Comparison of ENCODE assay signal across 9 cellular contexts in the genomic region with DNA sequence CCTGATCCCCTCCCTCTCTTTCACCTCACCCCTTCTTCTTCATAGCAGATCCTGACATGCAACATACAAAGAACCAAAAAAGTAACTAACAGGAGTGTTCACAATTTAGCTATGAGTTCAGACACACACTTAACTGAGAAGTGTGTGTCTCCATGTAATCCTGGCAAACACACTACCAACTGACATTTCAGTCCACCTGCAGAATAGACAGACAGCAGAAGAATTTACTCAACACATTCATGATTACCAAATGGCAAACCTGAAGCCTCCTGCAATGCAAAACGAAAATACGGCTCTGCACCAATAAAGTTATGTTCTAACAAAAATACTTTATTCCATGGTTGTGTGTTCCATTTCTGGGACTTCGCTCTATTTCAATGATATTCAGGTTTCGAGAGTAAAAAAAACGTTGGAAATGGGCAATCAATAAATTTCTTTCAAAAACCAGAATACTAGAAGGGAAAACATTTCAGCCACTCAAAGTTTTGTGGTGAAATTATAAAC. TPM values are rescaled to one million over a fixed set of nuclear protein-coding genes. Genes with fewer than 3 reads are reported as not detected.
A peak's percentile ranks its signal among the peaks of the same experiment; 100 is the strongest.
DNase-seq lines count a peak whose midpoint lies in the region; ATAC-seq and TF ChIP-seq lines count a peak whose summit lies in the region.
"Had no signal": no experiment of that assay in that cellular context is flagged by ENCODE, and none has a peak within 500 bp of the region (broad histone marks: within the 10 kb centered on the region; RNA-seq: fewer than 3 reads in every experiment).

No MANE protein-coding gene starts in this region.

- no peak overlapping the region for H2BK20ac ChIP-seq in IMR-90 (ENCODE audit: low read depth, low read length)

- no peak overlapping the region for H4K91ac ChIP-seq in IMR-90 (ENCODE audit: insufficient read depth, low read depth, low read length)

- H4K5ac ChIP-seq in IMR-90 (ENCODE audit: low read depth, low read length): no peak overlapping the region

- no TSS peak for BruUV-seq in IMR-90 (replicated peaks; lab: Mats Ljungman, UMichigan)

- H3K4me1 ChIP-seq in CD4-positive, alpha-beta memory T cell (ENCODE audit: insufficient read depth, low read length): peaks cover 48% of the 10 kb centered on the region
- H3K4me1 ChIP-seq in IMR-90 (ENCODE audit: control insufficient read depth, insufficient read depth, low read length): no peaks in the 10 kb centered on the region; the same call in 1 of the 2 replicates
- H3K4me1 ChIP-seq in thyroid gland: peaks cover 7% of the 10 kb centered on the region in 2 donors

- intact Hi-C loops in CD4-positive, alpha-beta memory T cell (cut with micrococcal nuclease): loop anchor here (1.0 to 10.0 kb wide), 5 partner anchors 185 to 1209 kb away; a partner anchor contains a TSS
- intact Hi-C loops in IMR-90 (cut with micrococcal nuclease) (no loop called here), thyroid gland (cut with DNase I) (loop anchor here (5.0 to 10.0 kb wide), 4 partner anchors 79 to 309 kb away; no protein-coding TSS in a partner anchor)

- H3K4ac ChIP-seq in IMR-90 (ENCODE audit: low read depth, low read length): no peak overlapping the region

- TF ChIP-seq CTCF in IMR-90 (conservative IDR thresholded peaks at IDR 0.05; ENCODE audit: low read depth, low read length) (no peak), astrocyte of the cerebellum (IDR thresholded peaks at IDR 0.05; ENCODE audit: low read depth, low read length, missing control alignments) (no peak), thyroid gland (IDR thresholded peaks at IDR 0.05) (no peak)

- CTCF ChIA-PET in CD4-positive, alpha-beta memory T cell (lab: Charles Lee; ENCODE audit: partially characterized antibody): interaction anchor here (1.4 to 2.1 kb wide), 4 partner anchors 9 to 354 kb away, joined by 3 to 16 read pairs (median 6); no protein-coding TSS in a partner anchor
- CTCF ChIA-PET in IMR-90 (lab: Yijun Ruan, JAX): no interaction called here

- no peak for TF ChIP-seq RAD21 in IMR-90 (IDR thresholded peaks at IDR 0.05; ENCODE audit: low read length)

- H3K27ac Mint-ChIP-seq in CD4-positive, alpha-beta memory T cell: peak overlapping the region; percentile 68 to 99 (median 96)
- H3K27ac Mint-ChIP-seq in natural killer cell treated with Interleukin-12 subunit alpha and Interleukin-12 subunit beta and Interleukin-15 and Interleukin-18, amount 100 ng/mL, for 72 hours: peak overlapping the region; percentile 4 to 31

- no peaks in the 10 kb centered on the region for H3K9me3 Mint-ChIP-seq in CD4-positive, alpha-beta memory T cell
- no peaks in the 10 kb centered on the region for H3K9me3 Mint-ChIP-seq in natural killer cell treated with Interleukin-12 subunit alpha and Interleukin-12 subunit beta and Interleukin-15 and Interleukin-18, amount 100 ng/mL, for 72 hours

- H3K36me3 Mint-ChIP-seq in CD4-positive, alpha-beta memory T cell: peaks cover 10 to 27% of the 10 kb centered on the region in 2 donors
- H3K36me3 Mint-ChIP-seq in natural killer cell treated with Interleukin-12 subunit alpha and Interleukin-12 subunit beta and Interleukin-15 and Interleukin-18, amount 100 ng/mL, for 72 hours: peaks cover 7% of the 10 kb centered on the region

- no peak overlapping the region for H2BK5ac ChIP-seq in IMR-90 (ENCODE audit: low read depth, low read length, poor library complexity, severe bottlenecking)

- H3K23ac ChIP-seq in IMR-90 (ENCODE audit: low read depth, low read length): peak overlapping the region; percentile 62; the same call in 1 of the 2 replicates

- no peaks in the 10 kb centered on the region; the same call in 1 of the 2 replicates for H4K20me1 ChIP-seq in IMR-90 (ENCODE audit: insufficient read depth, low read length)

- H3K4me1 Mint-ChIP-seq in CD4-positive, alpha-beta memory T cell: peaks cover 20 to 60% (median 39%) of the 10 kb centered on the region in 4 donors
- H3K4me1 Mint-ChIP-seq in natural killer cell treated with Interleukin-12 subunit alpha and Interleukin-12 subunit beta and Interleukin-15 and Interleukin-18, amount 100 ng/mL, for 72 hours (ENCODE audit: low read depth in 2 of 2): peaks cover 13 to 16% of the 10 kb centered on the region in 2 donors

- no peak overlapping the region for H2AK9ac ChIP-seq in IMR-90 (replicated peaks; ENCODE audit: low read depth, low read length, poor library complexity)

- H3K27ac ChIP-seq in CD4-positive, alpha-beta memory T cell (ENCODE audit: low read depth, low read length): no peak overlapping the region
- no peak overlapping the region for H3K27ac ChIP-seq in IMR-90 (ENCODE audit: insufficient read depth, low read length)
- H3K27ac ChIP-seq in thyroid gland: no peak overlapping the region

- H2BK15ac ChIP-seq in IMR-90 (ENCODE audit: low read depth, low read length): 0 out of 3 replicates have a peak overlapping the region, but pooled peaks have one; percentile 16

- no peak overlapping the region for H3K4me2 ChIP-seq in IMR-90 (ENCODE audit: low read depth, low read length)

- H4K8ac ChIP-seq in IMR-90 (ENCODE audit: low read depth in 2 of 2, low read length in 2 of 2): no peak overlapping the region

- peak overlapping the region in 1 of 2 donors; percentile 81 for H3K4me3 ChIP-seq in CD4-positive, alpha-beta memory T cell (ENCODE audit: low read length in 2 of 2)
- H3K4me3 ChIP-seq in IMR-90 (ENCODE audit: insufficient read depth, low read depth, low read length): no peak overlapping the region
- H3K4me3 ChIP-seq in astrocyte of the cerebellum (ENCODE audit: low read depth, low read length): peak overlapping the region; percentile 64
- no peak overlapping the region for H3K4me3 ChIP-seq in thyroid gland (replicated peaks in 1 of 3)

- no peak for DNase-seq in CD4-positive, alpha-beta memory T cell
- DNase-seq in IMR-90: no peak
- DNase-seq in astrocyte of the cerebellum (ENCODE audit: low read depth): no peak
- no peak for DNase-seq in natural killer cell treated with Interleukin-12 subunit alpha and Interleukin-12 subunit beta and Interleukin-15 and Interleukin-18, amount 100 ng/mL, for 72 hours (ENCODE audit: low spot score)
- no peak for DNase-seq in thyroid gland
- DNase-seq in germinal center (ENCODE audit: low spot score): no peak
- no peak for DNase-seq in UCSD-AML1 (lab: John Stamatoyannopoulos, UW; ENCODE audit: unreplicated experiment)
- no peak for DNase-seq in NCI-H2107 (lab: John Stamatoyannopoulos, UW)
- DNase-seq: MG63 had no signal

- no peak overlapping the region for H3K14ac ChIP-seq in IMR-90 (replicated peaks; ENCODE audit: low read depth, low read length)

- H3K9me1 ChIP-seq in IMR-90 (ENCODE audit: insufficient read depth, low read length): no peaks in the 10 kb centered on the region

- H3K27me3 ChIP-seq in CD4-positive, alpha-beta memory T cell (ENCODE audit: insufficient read depth, low read length): no peaks in the 10 kb centered on the region
- H3K27me3 ChIP-seq in IMR-90 (ENCODE audit: control insufficient read depth, insufficient read depth, low read length) (peaks cover 13% of the 10 kb centered on the region), thyroid gland (no peaks in the 10 kb centered on the region)

- H3K36me3 ChIP-seq in CD4-positive, alpha-beta memory T cell (ENCODE audit: insufficient read depth, low read length): no peaks in the 10 kb centered on the region
- H3K36me3 ChIP-seq in IMR-90 (ENCODE audit: control insufficient read depth, insufficient read depth, low read length) (no peaks in the 10 kb centered on the region), thyroid gland (no peaks in the 10 kb centered on the region)
- H3K36me3 ChIP-seq: MG63 had no signal

- H3K9me3 ChIP-seq in CD4-positive, alpha-beta memory T cell (ENCODE audit: control insufficient read depth in 1 of 2, low read length in 2 of 2): no peaks in the 10 kb centered on the region
- H3K9me3 ChIP-seq in IMR-90 (ENCODE audit: control insufficient read depth, insufficient read depth, low read length) (no peaks in the 10 kb centered on the region), thyroid gland (no peaks in the 10 kb centered on the region)
- H3K9me3 ChIP-seq: MG63 had no signal

- dilution Hi-C loops in IMR-90 (cut with HindIII; ENCODE audit: low sequenced_read_pairs, unreplicated experiment): no loop called here

- no peak overlapping the region for H3K56ac ChIP-seq in IMR-90 (ENCODE audit: extremely low read depth, insufficient read depth, low read length)

- peaks cover 0 to 2% of the 10 kb centered on the region in 2 donors for H3K27me3 Mint-ChIP-seq in CD4-positive, alpha-beta memory T cell
- H3K27me3 Mint-ChIP-seq in natural killer cell treated with Interleukin-12 subunit alpha and Interleukin-12 subunit beta and Interleukin-15 and Interleukin-18, amount 100 ng/mL, for 72 hours: peaks cover 28 to 51% of the 10 kb centered on the region in 2 donors

- no peak overlapping the region for H3K9ac ChIP-seq in IMR-90 (ENCODE audit: low read depth, low read length)

- no CpG with 5 or more reads among the region's 5 CpGs for WGBS in IMR-90 (ENCODE audit: extremely low coverage in 2 of 2, insufficient read length in 1 of 2), 2 experiments
- WGBS in thyroid gland, 2 donors: 96 to 97% methylated on average over 5 of the region's 5 CpGs

- no peaks in the 10 kb centered on the region for H3K79me1 ChIP-seq in IMR-90 (ENCODE audit: low read depth in 1 of 2, low read length in 2 of 2)

- TF ChIP-seq POLR2A in IMR-90 (IDR thresholded peaks at IDR 0.05; ENCODE audit: low read depth, low read length) (no peak), thyroid gland (IDR thresholded peaks at IDR 0.05) (no peak)

- in situ Hi-C loops in IMR-90 (cut with MboI; ENCODE audit: low sequenced_read_pairs): loop anchor here (10.0 kb wide), 1 partner anchor 199 kb away; no protein-coding TSS in a partner anchor
- in situ Hi-C loops in astrocyte of the cerebellum (cut with HindIII; ENCODE audit: low sequenced_read_pairs): no loop called here

- no peak overlapping the region for H2BK120ac ChIP-seq in IMR-90 (ENCODE audit: low read depth, low read length)

- POLR2A ChIA-PET in CD4-positive, alpha-beta memory T cell (lab: Charles Lee; ENCODE audit: partially characterized antibody): interaction anchor here (3.0 to 5.1 kb wide), 4 partner anchors 10 to 354 kb away, joined by 15 to 79 read pairs (median 28); no protein-coding TSS in a partner anchor
- POLR2A ChIA-PET in IMR-90 (lab: Charles Lee; ENCODE audit: unreplicated experiment): no interaction called here

- H2AK5ac ChIP-seq in IMR-90 (ENCODE audit: low read depth, low read length): no peak overlapping the region

- H3K18ac ChIP-seq in IMR-90 (ENCODE audit: low read depth, low read length): no peak overlapping the region

- no peak for ATAC-seq in IMR-90 (ENCODE audit: low read depth)
- ATAC-seq in natural killer cell treated with Interleukin-12 subunit alpha and Interleukin-12 subunit beta and Interleukin-15 and Interleukin-18, amount 100 ng/mL, for 72 hours: no peak

- H2AFZ ChIP-seq in IMR-90 (replicated peaks; ENCODE audit: low read length, poor library complexity): no peak overlapping the region

- H3K4me3 Mint-ChIP-seq in CD4-positive, alpha-beta memory T cell: peak overlapping the region; percentile 90 to 96 (median 93)
- H3K4me3 Mint-ChIP-seq in natural killer cell treated with Interleukin-12 subunit alpha and Interleukin-12 subunit beta and Interleukin-15 and Interleukin-18, amount 100 ng/mL, for 72 hours: peak overlapping the region; percentile 87

RNA-seq across cellular contexts. Expression of a gene that starts 2.6 kb away (rescaled TPM):
- total RNA-seq in CD4-positive, alpha-beta memory T cell: 10 to 100 TPM; 44.4 to 48.0 TPM
- polyA plus RNA-seq in CD4-positive, alpha-beta memory T cell: 1 to 10 TPM; 6.5 to 7.2 TPM
- total RNA-seq in IMR-90 (2012; rRNA removed): 1.1 and 1.3 TPM in 2 replicates
- 0.87 and 1.4 TPM in 2 replicates for polyA plus RNA-seq in IMR-90 (2012; rRNA removed)
- polyA plus RNA-seq in IMR-90 (2012; cell fraction: cytosol; rRNA removed): 0.68 and 1.0 TPM in 2 replicates
- polyA plus RNA-seq in IMR-90 (2012; cell fraction: nucleus; rRNA removed; ENCODE audit: low replicate concordance): 0.66 and 1.2 TPM in 2 replicates
- total RNA-seq in natural killer cell treated with Interleukin-12 subunit alpha and Interleukin-12 subunit beta and Interleukin-15 and Interleukin-18, amount 100 ng/mL, for 72 hours: 1 to 10 TPM; 3.1 to 5.8 TPM
- total RNA-seq in thyroid gland: 1 to 10 TPM in 3 of 4 donors, under 1 TPM in 1; 0.98 to 6.6 (median 3.9) TPM

Comparison
In these comparisons a context has a peak if more than half of its experiments do, and no peak if none do; other contexts are left out.
1. RNA of a gene that starts 2.6 kb away (total RNA-seq): 44.4 to 48.0 TPM in CD4-positive, alpha-beta memory T cell; 0.98 to 6.6 TPM in thyroid gland, 3.1 to 5.8 TPM in natural killer cell treated with Interleukin-12 subunit alpha and Interleukin-12 subunit beta and Interleukin-15 and Interleukin-18, amount 100 ng/mL, for 72 hours and 1.1 to 1.3 TPM in IMR-90; every median in the first group is over 4 times any median in the second.